ENCODE assay signal across 16 cellular contexts in genomic region chr2:61436092-61436491, GRCh38. TPM values are rescaled to one million over a fixed set of nuclear protein-coding genes. Genes with fewer than 3 reads are reported as not detected.
DNase-seq lines count a peak whose midpoint lies in the region; ATAC-seq, FAIRE-seq and TF ChIP-seq lines count a peak whose summit lies in the region.
"Had no signal": no experiment of that assay in that cellular context is flagged by ENCODE, and none has a peak within 500 bp of the region (broad histone marks: within the 10 kb centered on the region; RNA-seq: fewer than 3 reads in every experiment).

No MANE protein-coding gene starts in this region.

- H3K27me3 ChIP-seq in SU-DHL-6 (ENCODE audit: low read length) (no peaks in the 10 kb centered on the region), small intestine (ENCODE audit: control insufficient read depth in 2 of 2, insufficient read depth in 2 of 2, low read length in 2 of 2) (no peaks in the 10 kb centered on the region), tibial nerve (no peaks in the 10 kb centered on the region), sigmoid colon (no peaks in the 10 kb centered on the region)
- H3K27me3 ChIP-seq: ovary, Peyer's patch had no signal

- no peaks in the 10 kb centered on the region for H4K20me1 ChIP-seq in SU-DHL-6 (ENCODE audit: low read depth, low read length)

- TF ChIP-seq EP300 in tibial nerve (IDR thresholded peaks at IDR 0.05) (no peak), sigmoid colon (IDR thresholded peaks at IDR 0.05) (no peak)

- H3K4me2 ChIP-seq in SU-DHL-6 (ENCODE audit: low read depth, low read length, poor library complexity, severe bottlenecking) = peak overlapping the region; percentile 41

- no peak for FAIRE-seq in small intestine (lab: Jason Lieb, UNC)

- H3K9me3 ChIP-seq in SU-DHL-6 (ENCODE audit: insufficient read depth, low read length) = no peaks in the 10 kb centered on the region
- no peaks in the 10 kb centered on the region for H3K9me3 ChIP-seq in small intestine (ENCODE audit: control insufficient read depth, low read depth)
- H3K9me3 ChIP-seq in tibial nerve = peaks cover 0 to 10% (median 0%) of the 10 kb centered on the region in 4 donors
- peaks cover 0 to 5% (median 1%) of the 10 kb centered on the region in 4 donors for H3K9me3 ChIP-seq in sigmoid colon
- H3K9me3 ChIP-seq: ovary, Peyer's patch had no signal

- ATAC-seq in HG02970 (IDR thresholded peaks at IDR 0.05; ENCODE audit: low FRiP score, unreplicated experiment) = no peak

- H3K27ac ChIP-seq in SU-DHL-6 (ENCODE audit: low read depth, low read length) (peak overlapping the region; percentile 84), small intestine (ENCODE audit: low read depth in 1 of 2, low read length in 1 of 2) (peak overlapping the region in 1 of 2 donors; percentile 53), tibial nerve (no peak overlapping the region), sigmoid colon (no peak overlapping the region)
- H3K27ac ChIP-seq: ovary had no signal

- TF ChIP-seq POLR2A in tibial nerve (IDR thresholded peaks at IDR 0.05) (no peak), sigmoid colon (IDR thresholded peaks at IDR 0.05) (no peak)

- intact Hi-C loops in sigmoid colon (cut with DNase I) = no loop called here

- H3K27me3 Mint-ChIP-seq in activated naive CD4-positive, alpha-beta T cell treated with anti-CD3 and anti-CD28 coated beads, Interleukin-2, amount 50 U/mL, for 24 hours = no peaks in the 10 kb centered on the region

- H3K4me3 ChIP-seq in SU-DHL-6 (ENCODE audit: insufficient read depth, low read length, poor library complexity, severe bottlenecking) (no peak overlapping the region), small intestine (ENCODE audit: low read depth in 1 of 2, low read length in 2 of 2) (peak overlapping the region in 1 of 2 donors; percentile 11), tibial nerve (no peak overlapping the region), sigmoid colon (no peak overlapping the region)
- H3K4me3 ChIP-seq: ovary, Peyer's patch had no signal

- no peak overlapping the region for H2AFZ ChIP-seq in SU-DHL-6 (ENCODE audit: low read depth, low read length, severe bottlenecking)

- peaks cover 66% of the 10 kb centered on the region for H3K4me1 Mint-ChIP-seq in activated naive CD4-positive, alpha-beta T cell treated with anti-CD3 and anti-CD28 coated beads, Interleukin-2, amount 50 U/mL, for 24 hours

- H3K27ac Mint-ChIP-seq in activated naive CD4-positive, alpha-beta T cell treated with anti-CD3 and anti-CD28 coated beads, Interleukin-2, amount 50 U/mL, for 24 hours = peak overlapping the region; percentile 18

- H3K79me2 ChIP-seq in SU-DHL-6 (ENCODE audit: insufficient read depth, low read length) = peaks cover 99% of the 10 kb centered on the region

- no peak for DNase-seq in activated naive CD4-positive, alpha-beta T cell (lab: John Stamatoyannopoulos, UW)
- DNase-seq in kidney tubule cell (ENCODE audit: low spot score) (peak; percentile 68), small intestine (peak; percentile 68), tibial nerve (ENCODE audit: low spot score in 2 of 2) (no peak), sigmoid colon (no peak)
- DNase-seq: DMS79; effector memory CD4-positive, alpha-beta T cell; GOT3; left cardiac atrium; NCI-H226; ovary; stimulated activated CD4-positive, alpha-beta T cell treated with anti-CD3 and anti-CD28 coated beads, Interleukin-2, amount 100 ng/mL, for 24 hours had no signal

- H3K9me3 Mint-ChIP-seq in activated naive CD4-positive, alpha-beta T cell treated with anti-CD3 and anti-CD28 coated beads, Interleukin-2, amount 50 U/mL, for 24 hours = no peaks in the 10 kb centered on the region

- H3K4me3 Mint-ChIP-seq in activated naive CD4-positive, alpha-beta T cell treated with anti-CD3 and anti-CD28 coated beads, Interleukin-2, amount 50 U/mL, for 24 hours = no peak overlapping the region

- H3K9ac ChIP-seq in SU-DHL-6 (ENCODE audit: low read length) = no peak overlapping the region

- H3K4me1 ChIP-seq in small intestine (ENCODE audit: control insufficient read depth in 2 of 2, insufficient read depth in 1 of 2, low read depth in 1 of 2, low read length in 1 of 2) (peaks cover 14 to 15% of the 10 kb centered on the region in 2 donors), tibial nerve (peaks cover 0 to 16% (median 3%) of the 10 kb centered on the region in 4 donors), sigmoid colon (peaks cover 0 to 50% (median 29%) of the 10 kb centered on the region in 4 donors)

- H3K36me3 ChIP-seq in SU-DHL-6 (ENCODE audit: low read length) (no peaks in the 10 kb centered on the region), small intestine (ENCODE audit: control insufficient read depth in 2 of 2, insufficient read depth in 2 of 2, low read length in 2 of 2) (no peaks in the 10 kb centered on the region), tibial nerve (peaks cover 0 to 10% (median 0%) of the 10 kb centered on the region in 3 donors), sigmoid colon (no peaks in the 10 kb centered on the region)
- H3K36me3 ChIP-seq: ovary had no signal

- TF ChIP-seq CTCF in SU-DHL-6 (IDR thresholded peaks at IDR 0.05; ENCODE audit: insufficient read depth, low read length, poor library complexity, severe bottlenecking) (no peak), tibial nerve (IDR thresholded peaks at IDR 0.05) (no peak), sigmoid colon (IDR thresholded peaks at IDR 0.05) (no peak)

- H3F3A ChIP-seq in SU-DHL-6 (ENCODE audit: insufficient read depth) = peaks cover 66% of the 10 kb centered on the region

- WGBS in small intestine, 3 donors = 10 to 40% (median 34%) methylated on average over 2 of the region's 2 CpGs
- 74 to 79% methylated on average over 2 of the region's 2 CpGs for WGBS in tibial nerve, 2 donors
- 20 to 54% methylated on average over 2 of the region's 2 CpGs for WGBS in sigmoid colon, 2 donors

- H3K36me3 Mint-ChIP-seq in activated naive CD4-positive, alpha-beta T cell treated with anti-CD3 and anti-CD28 coated beads, Interleukin-2, amount 50 U/mL, for 24 hours = peaks cover 21% of the 10 kb centered on the region

- H3K9me2 ChIP-seq in SU-DHL-6 (replicated peaks; ENCODE audit: insufficient read depth, low read length) = no peaks in the 10 kb centered on the region

RNA-seq across cellular contexts. Expression of gene USP34, which starts 34.8 kb away (rescaled TPM):
- polyA plus RNA-seq in small intestine (10 to 100 TPM; 35.0 to 48.1 (median 40.5) TPM), sigmoid colon (10 to 100 TPM; 23.6 to 52.8 (median 34.2) TPM)
- total RNA-seq in tibial nerve (100 to 1,000 TPM; 114 to 211 (median 148) TPM), sigmoid colon (100 to 1,000 TPM; 135 to 158 (median 140) TPM)

Comparison
In these comparisons a context has a peak if more than half of its experiments do, and no peak if none do; other contexts are left out.
1. DNase-seq: peak in kidney tubule cell (single experiment) and small intestine (single experiment); none in activated naive CD4-positive, alpha-beta T cell (0 of 4), tibial nerve (0 of 2) and sigmoid colon (single experiment).